In genomic region chrX:25941559-25942250, GRCh38 we compare ENCODE assay signal across 16 cellular contexts.
DNase-seq lines count a peak whose midpoint lies in the region; ATAC-seq, FAIRE-seq and TF ChIP-seq lines count a peak whose summit lies in the region.
"Had no signal": no experiment of that assay in that cellular context is flagged by ENCODE, and none has a peak within 500 bp of the region (broad histone marks: within the 10 kb centered on the region; RNA-seq: fewer than 3 reads in every experiment).

No MANE protein-coding gene starts in this region.

- H3K4me3 Mint-ChIP-seq in activated CD8-positive, alpha-beta T cell treated with anti-CD3 and anti-CD28 coated beads for 36 hours = no peak overlapping the region
- H3K4me3 Mint-ChIP-seq: CD4-positive, alpha-beta memory T cell had no signal

- H3K9me3 ChIP-seq in hepatocyte (ENCODE audit: low read depth) = no peaks in the 10 kb centered on the region
- H3K9me3 ChIP-seq: BE2C had no signal

- no peak overlapping the region for H2AFZ ChIP-seq in hepatocyte

- FAIRE-seq in bronchial epithelial cell (lab: Jason Lieb, UNC) = no peak
- FAIRE-seq: K562 had no signal

- no peaks in the 10 kb centered on the region for H3K79me2 ChIP-seq in hepatocyte

- no peaks in the 10 kb centered on the region for H3K9me2 ChIP-seq in hepatocyte (replicated peaks; ENCODE audit: insufficient read depth)

- H3K4me1 Mint-ChIP-seq in activated CD8-positive, alpha-beta T cell treated with anti-CD3 and anti-CD28 coated beads for 36 hours (ENCODE audit: low read depth) = no peaks in the 10 kb centered on the region
- H3K4me1 Mint-ChIP-seq: CD4-positive, alpha-beta memory T cell had no signal

- in situ Hi-C loops in ACHN (cut with HindIII; ENCODE audit: low pct_ligation_motif_present, low pct_unique_long_range_greater_than_20kb, low sequenced_read_pairs) = no loop called here

- H3K27ac Mint-ChIP-seq in activated CD8-positive, alpha-beta T cell treated with anti-CD3 and anti-CD28 coated beads for 36 hours = no peak overlapping the region

- no peaks in the 10 kb centered on the region for H3K27me3 ChIP-seq in bronchial epithelial cell (ENCODE audit: control insufficient read depth, insufficient read depth, low read length)
- H3K27me3 ChIP-seq in foreskin keratinocyte = no peaks in the 10 kb centered on the region
- H3K27me3 ChIP-seq in hepatocyte = no peaks in the 10 kb centered on the region
- H3K27me3 ChIP-seq: BE2C had no signal

- H3K4me2 ChIP-seq in hepatocyte = no peak overlapping the region

- H3K36me3 ChIP-seq in bronchial epithelial cell (ENCODE audit: control insufficient read depth, insufficient read depth, low read length) = no peaks in the 10 kb centered on the region
- H3K36me3 ChIP-seq in hepatocyte (replicated peaks; ENCODE audit: insufficient read depth, low read depth) = no peaks in the 10 kb centered on the region
- H3K36me3 ChIP-seq: BE2C had no signal

- peaks cover 3% of the 10 kb centered on the region for H3K9me3 Mint-ChIP-seq in activated CD8-positive, alpha-beta T cell treated with anti-CD3 and anti-CD28 coated beads for 36 hours

- H3K4me3 ChIP-seq in bronchial epithelial cell (ENCODE audit: low read depth, low read length) = no peak overlapping the region
- no peak overlapping the region for H3K4me3 ChIP-seq in hepatocyte
- H3K4me3 ChIP-seq: K562 had no signal

- peak overlapping the region; percentile 71 for H3K27ac ChIP-seq in foreskin keratinocyte
- no peak overlapping the region for H3K27ac ChIP-seq in hepatocyte

- CTCF ChIA-PET in activated CD8-positive, alpha-beta T cell treated with anti-CD3 and anti-CD28 coated beads for 36 hours (lab: Charles Lee) = no interaction called here

- no peak for TF ChIP-seq CTCF in bronchial epithelial cell (IDR thresholded peaks at IDR 0.05; ENCODE audit: insufficient read depth, low read length, severe bottlenecking)
- no peak for TF ChIP-seq CTCF in foreskin keratinocyte (conservative IDR thresholded peaks at IDR 0.05)
- TF ChIP-seq CTCF in GM10266 (IDR thresholded peaks at IDR 0.05; ENCODE audit: control insufficient read depth, insufficient read depth, low read depth, missing control alignments) = no peak
- no peak for TF ChIP-seq CTCF in activated CD8-positive, alpha-beta T cell treated with anti-CD3 and anti-CD28 coated beads for 36 hours (IDR thresholded peaks at IDR 0.05)
- TF ChIP-seq CTCF in hepatocyte (IDR thresholded peaks at IDR 0.05; ENCODE audit: poor library complexity) = no peak

- intact Hi-C loops in activated CD8-positive, alpha-beta T cell treated with anti-CD3 and anti-CD28 coated beads for 36 hours (cut with micrococcal nuclease) = no loop called here

- H4K20me1 ChIP-seq in hepatocyte (ENCODE audit: insufficient read depth, poor library complexity, severe bottlenecking) = no peaks in the 10 kb centered on the region

- WGBS in hepatocyte (ENCODE audit: low lambda C conversion rate, missing lambda C conversion rate) = 72% methylated on average over 4 of the region's 4 CpGs

- no peaks in the 10 kb centered on the region for H3K36me3 Mint-ChIP-seq in activated CD8-positive, alpha-beta T cell treated with anti-CD3 and anti-CD28 coated beads for 36 hours (ENCODE audit: low read depth)
- H3K36me3 Mint-ChIP-seq: CD4-positive, alpha-beta memory T cell had no signal

- DNase-seq in ACHN = peak; percentile 8
- peak; percentile 22 to 71 for DNase-seq in NCI-H2081 (lab: John Stamatoyannopoulos, UW)
- DNase-seq in bronchial epithelial cell (ENCODE audit: low read depth) = peak; percentile 68
- DNase-seq in foreskin keratinocyte = peak; percentile 40 to 67
- DNase-seq in GM10266 (ENCODE audit: extremely low spot score) = no peak
- no peak for DNase-seq in activated CD8-positive, alpha-beta T cell treated with anti-CD3 and anti-CD28 coated beads for 36 hours
- DNase-seq in effector CD4-positive, alpha-beta T cell = no peak
- no peak for DNase-seq in hepatocyte (ENCODE audit: low spot score)
- DNase-seq: BE2C; CD4-positive, alpha-beta memory T cell; GOT3; NCI-H1048; NCI-H2171; NCI-H510A; OCI-M1 had no signal

- H3K27me3 Mint-ChIP-seq in activated CD8-positive, alpha-beta T cell treated with anti-CD3 and anti-CD28 coated beads for 36 hours = no peaks in the 10 kb centered on the region
- H3K27me3 Mint-ChIP-seq: CD4-positive, alpha-beta memory T cell had no signal

- H3K4me1 ChIP-seq in foreskin keratinocyte (peaks cover 21% of the 10 kb centered on the region), hepatocyte (ENCODE audit: insufficient read depth) (no peaks in the 10 kb centered on the region)
- H3K4me1 ChIP-seq: BE2C had no signal

- POLR2A ChIA-PET in activated CD8-positive, alpha-beta T cell treated with anti-CD3 and anti-CD28 coated beads for 36 hours (lab: Charles Lee) = no interaction called here

- ATAC-seq in foreskin keratinocyte = peak; percentile 79
- ATAC-seq in activated CD8-positive, alpha-beta T cell treated with anti-CD3 and anti-CD28 coated beads for 36 hours = no peak
- ATAC-seq: K562 had no signal

Comparison
In these comparisons a context has a peak if more than half of its experiments do, and no peak if none do; other contexts are left out.
1. DNase-seq: peak in ACHN (single experiment), NCI-H2081 (2 of 2), bronchial epithelial cell (single experiment) and foreskin keratinocyte (2 of 2); none in GM10266 (single experiment), activated CD8-positive, alpha-beta T cell treated with anti-CD3 and anti-CD28 coated beads for 36 hours (single experiment), effector CD4-positive, alpha-beta T cell (single experiment) and hepatocyte (single experiment).